Comparison of ENCODE assay signal across 18 cellular contexts in genomic region chr12:96354844-96355534, GRCh38. TPM values are rescaled to one million over a fixed set of nuclear protein-coding genes. Genes with fewer than 3 reads are reported as not detected.
A peak's percentile ranks its signal among the peaks of the same experiment; 100 is the strongest.
DNase-seq lines count a peak whose midpoint lies in the region; ATAC-seq and TF ChIP-seq lines count a peak whose summit lies in the region.
"Had no signal": no experiment of that assay in that cellular context is flagged by ENCODE, and none has a peak within 500 bp of the region (broad histone marks: within the 10 kb centered on the region; RNA-seq: fewer than 3 reads in every experiment).

No MANE protein-coding gene starts in this region.

- no peak for TF ChIP-seq POLR2A in body of pancreas (IDR thresholded peaks at IDR 0.05)

- no peak overlapping the region for H3K27ac ChIP-seq in body of pancreas
- H3K27ac ChIP-seq: 22Rv1, KMS-11 had no signal

- 82 to 91% methylated on average over 8 of the region's 8 CpGs for WGBS in body of pancreas, 2 donors

- no peaks in the 10 kb centered on the region for H3K9me3 ChIP-seq in body of pancreas
- H3K9me3 ChIP-seq: HAP-1 had no signal

- peaks cover 3% of the 10 kb centered on the region for H3K36me3 Mint-ChIP-seq in activated T-cell treated with anti-CD3 and anti-CD28 coated beads, Interleukin-2, amount 50 U/mL, for 24 hours (ENCODE audit: low read depth)
- H3K36me3 Mint-ChIP-seq in activated B cell treated with CpG ODN at 0.5 μM for 24 hours (ENCODE audit: low read depth) (no peaks in the 10 kb centered on the region), naive B cell (no peaks in the 10 kb centered on the region), type B pancreatic cell (no peaks in the 10 kb centered on the region)

- H3K4me3 ChIP-seq in body of pancreas: no peak overlapping the region
- H3K4me3 ChIP-seq: GM12878, HAP-1 had no signal

- no peaks in the 10 kb centered on the region for H3K9me3 Mint-ChIP-seq in activated T-cell treated with anti-CD3 and anti-CD28 coated beads, Interleukin-2, amount 50 U/mL, for 24 hours
- no peaks in the 10 kb centered on the region for H3K9me3 Mint-ChIP-seq in activated B cell treated with CpG ODN at 0.5 μM for 24 hours
- H3K9me3 Mint-ChIP-seq in naive B cell: no peaks in the 10 kb centered on the region
- no peaks in the 10 kb centered on the region for H3K9me3 Mint-ChIP-seq in type B pancreatic cell

- peaks cover 81% of the 10 kb centered on the region for H3K4me1 Mint-ChIP-seq in activated T-cell treated with anti-CD3 and anti-CD28 coated beads, Interleukin-2, amount 50 U/mL, for 24 hours (ENCODE audit: low read depth)
- peaks cover 68% of the 10 kb centered on the region for H3K4me1 Mint-ChIP-seq in activated B cell treated with CpG ODN at 0.5 μM for 24 hours
- peaks cover 45 to 80% (median 63%) of the 10 kb centered on the region in 3 donors for H3K4me1 Mint-ChIP-seq in naive B cell
- H3K4me1 Mint-ChIP-seq in type B pancreatic cell (ENCODE audit: unreplicated experiment): peaks cover 19% of the 10 kb centered on the region

- H3K4me1 ChIP-seq in body of pancreas: peaks cover 18% of the 10 kb centered on the region

- no peaks in the 10 kb centered on the region for H3K36me3 ChIP-seq in body of pancreas (replicated peaks in 1 of 2; ENCODE audit: insufficient read depth in 1 of 2, low read depth in 2 of 2)
- H3K36me3 ChIP-seq: HAP-1 had no signal

- POLR2A ChIA-PET in activated B cell treated with CpG ODN at 0.5 μM for 24 hours (lab: Charles Lee): interaction anchor here (0.7 kb wide), 1 partner anchor 9 kb away, joined by 3 read pairs; no protein-coding TSS in a partner anchor

- no peak for ATAC-seq in activated B cell treated with CpG ODN at 0.5 μM for 24 hours (ENCODE audit: low read depth)
- ATAC-seq in naive B cell (ENCODE audit: low read depth in 2 of 2): no peak
- no peak for ATAC-seq in body of pancreas
- ATAC-seq: GM12878 had no signal

- CTCF ChIA-PET in activated B cell treated with CpG ODN at 0.5 μM for 24 hours (lab: Charles Lee): no interaction called here

- no peak for DNase-seq in activated T-cell treated with anti-CD3 and anti-CD28 coated beads, Interleukin-2, amount 50 U/mL, for 24 hours
- DNase-seq in activated T-cell treated with anti-CD3 and anti-CD28 coated beads, Interleukin-2, amount 50 U/mL, for 48 hours: no peak
- DNase-seq in activated B cell treated with CpG ODN at 0.5 μM for 24 hours (no peak), naive B cell (no peak), type B pancreatic cell (ENCODE audit: extremely low spot score, unreplicated experiment) (no peak), amniotic stem cell (lab: John Stamatoyannopoulos, UW) (no peak), NCI-H146 (lab: John Stamatoyannopoulos, UW) (no peak), body of pancreas (no peak)
- DNase-seq: GDM1, NCI-H1048, NCI-H1436 treated with DMSO at 0.1 percent for 48 hours, NCI-H2081, NCI-H2227 treated with DMSO at 0.1 percent for 48 hours, NCI-H524 had no signal

- intact Hi-C loops in activated B cell treated with CpG ODN at 0.5 μM for 24 hours (cut with micrococcal nuclease): no loop called here
- intact Hi-C loops in body of pancreas (cut with DNase I): no loop called here

- TF ChIP-seq CTCF in activated B cell treated with CpG ODN at 0.5 μM for 24 hours (IDR thresholded peaks at IDR 0.05) (no peak), type B pancreatic cell (conservative IDR thresholded peaks at IDR 0.05) (no peak), body of pancreas (IDR thresholded peaks at IDR 0.05) (no peak)

- H3K27me3 Mint-ChIP-seq in activated T-cell treated with anti-CD3 and anti-CD28 coated beads, Interleukin-2, amount 50 U/mL, for 24 hours: no peaks in the 10 kb centered on the region
- H3K27me3 Mint-ChIP-seq in activated B cell treated with CpG ODN at 0.5 μM for 24 hours (no peaks in the 10 kb centered on the region), naive B cell (no peaks in the 10 kb centered on the region), type B pancreatic cell (no peaks in the 10 kb centered on the region)

- peak overlapping the region; percentile 5 for H3K27ac Mint-ChIP-seq in activated T-cell treated with anti-CD3 and anti-CD28 coated beads, Interleukin-2, amount 50 U/mL, for 24 hours
- H3K27ac Mint-ChIP-seq in activated B cell treated with CpG ODN at 0.5 μM for 24 hours: peak overlapping the region; percentile 8
- H3K27ac Mint-ChIP-seq in naive B cell: peak overlapping the region in 4 of 6 donors; percentile 3 to 26 (median 6)
- H3K27ac Mint-ChIP-seq in type B pancreatic cell: peak overlapping the region; percentile 8

- H3K4me3 Mint-ChIP-seq in activated T-cell treated with anti-CD3 and anti-CD28 coated beads, Interleukin-2, amount 50 U/mL, for 24 hours: no peak overlapping the region
- no peak overlapping the region for H3K4me3 Mint-ChIP-seq in activated B cell treated with CpG ODN at 0.5 μM for 24 hours
- H3K4me3 Mint-ChIP-seq in naive B cell: no peak overlapping the region
- no peak overlapping the region for H3K4me3 Mint-ChIP-seq in type B pancreatic cell

- H3K27me3 ChIP-seq in body of pancreas: no peaks in the 10 kb centered on the region

RNA-seq across cellular contexts. Expression of gene CDK17, which starts 45.2 kb away (rescaled TPM):
- total RNA-seq in activated B cell treated with CpG ODN at 0.5 μM for 24 hours (52.1 and 57.3 TPM in 2 replicates), type B pancreatic cell (ENCODE audit: low replicate concordance) (16.8 and 25.2 TPM in 2 replicates), body of pancreas (10 to 100 TPM; 17.5 to 29.8 TPM)
- 10 to 100 TPM; 21.4 to 39.0 (median 23.9) TPM for polyA plus RNA-seq in naive B cell (ENCODE audit: low read depth in 6 of 6)
